In the genomic region with DNA sequence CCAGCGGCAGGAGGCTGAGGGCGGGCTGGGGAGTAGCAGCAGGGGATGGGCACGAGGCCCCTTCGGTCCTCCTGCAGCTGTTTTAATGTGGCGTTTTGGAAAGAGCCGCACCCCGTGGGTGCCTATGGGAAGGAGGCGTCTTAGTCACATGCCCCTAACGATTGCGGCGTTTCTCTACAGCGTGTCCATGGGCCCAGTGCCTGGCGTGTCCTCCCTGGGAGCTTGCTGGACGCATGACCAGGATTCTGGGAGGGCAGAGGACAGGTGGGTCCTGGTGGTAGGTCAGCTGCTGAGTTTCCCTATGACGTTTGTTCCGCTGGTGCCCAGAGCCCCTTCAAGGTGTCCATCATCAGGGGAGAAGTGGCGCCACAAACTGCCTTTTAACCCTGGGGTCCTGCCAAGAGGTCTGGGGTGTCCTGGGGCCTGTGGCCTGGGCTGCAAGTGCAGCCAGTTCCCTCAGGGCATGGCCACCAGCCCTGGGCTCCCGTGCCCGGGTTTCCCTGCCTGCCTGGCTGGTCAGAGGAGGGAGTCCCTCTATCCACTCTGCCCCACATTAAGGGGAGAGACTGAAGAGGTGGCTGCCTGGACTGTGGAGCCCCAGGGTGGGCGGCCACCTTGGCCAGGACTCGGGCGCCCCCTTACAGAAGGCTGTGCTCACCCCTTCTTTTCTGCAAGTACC, we compare ENCODE assay signal across 12 cellular contexts. TPM values are rescaled to one million over a fixed set of nuclear protein-coding genes. Genes with fewer than 3 reads are reported as not detected.
DNase-seq lines count a peak whose midpoint lies in the region; ATAC-seq and TF ChIP-seq lines count a peak whose summit lies in the region.
"Had no signal": no experiment of that assay in that cellular context is flagged by ENCODE, and none has a peak within 500 bp of the region (broad histone marks: within the 10 kb centered on the region; RNA-seq: fewer than 3 reads in every experiment).

No MANE protein-coding gene starts in this region.

- no peak overlapping the region for H2BK15ac ChIP-seq in H9 (ENCODE audit: low read depth, low read length)

- H3K27ac ChIP-seq in C4-2B (peak overlapping the region; percentile 74), H9 (ENCODE audit: insufficient read length, low read depth, low read length) (no peak overlapping the region)
- H3K27ac ChIP-seq: sigmoid colon had no signal

- H2BK20ac ChIP-seq in H9 (ENCODE audit: low read depth, low read length, poor library complexity, severe bottlenecking): no peak overlapping the region

- no peaks in the 10 kb centered on the region; the same call in none of the 2 replicates for H3K27me3 Mint-ChIP-seq in H9 (ENCODE audit: low read depth)
- H3K27me3 Mint-ChIP-seq in activated B cell treated with CpG ODN at 0.5 μM for 24 hours: no peaks in the 10 kb centered on the region

- no peak overlapping the region for H2BK12ac ChIP-seq in H9 (ENCODE audit: insufficient read length, low read depth, low read length)

- no peaks in the 10 kb centered on the region for H3K27me3 ChIP-seq in H9 (ENCODE audit: insufficient read depth, low read length)
- H3K27me3 ChIP-seq: sigmoid colon had no signal

- no peak overlapping the region for H3K4me2 ChIP-seq in H9 (ENCODE audit: insufficient read depth, insufficient read length, low read length)

- no peaks in the 10 kb centered on the region for H3K23me2 ChIP-seq in H9 (ENCODE audit: insufficient read length, low read depth, low read length, poor library complexity, severe bottlenecking)

- H3K36me3 ChIP-seq in mucosa of descending colon (ENCODE audit: low read depth): no peaks in the 10 kb centered on the region
- H3K36me3 ChIP-seq: sigmoid colon had no signal

- H3K79me2 ChIP-seq in H9 (ENCODE audit: insufficient read depth, low read length): no peaks in the 10 kb centered on the region

- H2AFZ ChIP-seq in H9 (ENCODE audit: low read length): no peak overlapping the region

- no peak overlapping the region for H4K91ac ChIP-seq in H9 (ENCODE audit: insufficient read length, low read depth, low read length)

- H3K4me3 ChIP-seq in mucosa of descending colon: no peak overlapping the region
- H3K4me3 ChIP-seq: sigmoid colon had no signal

- H3T11ph ChIP-seq in H9 (ENCODE audit: low read length): no peak overlapping the region

- H3K56ac ChIP-seq in H9 (ENCODE audit: insufficient read length, low read depth, low read length): no peak overlapping the region

- H3K14ac ChIP-seq in H9 (ENCODE audit: insufficient read depth, low read length): no peak overlapping the region

- H3K4me3 Mint-ChIP-seq in H9: no peak overlapping the region; a peak in 1 of 5 replicates
- H3K4me3 Mint-ChIP-seq in activated B cell treated with CpG ODN at 0.5 μM for 24 hours: no peak overlapping the region

- H3K36me3 Mint-ChIP-seq in H9 (ENCODE audit: insufficient read depth in 1 of 3, low read depth in 3 of 3): no peaks in the 10 kb centered on the region; a peak in 1 of 7 replicates
- H3K36me3 Mint-ChIP-seq in activated B cell treated with CpG ODN at 0.5 μM for 24 hours (ENCODE audit: low read depth): no peaks in the 10 kb centered on the region

- CTCF ChIA-PET in activated B cell treated with CpG ODN at 0.5 μM for 24 hours (lab: Charles Lee): interaction anchor here (1.0 to 1.5 kb wide), 6 partner anchors 11 to 239 kb away, joined by 3 to 6 read pairs (median 4); no protein-coding TSS in a partner anchor

- no peak overlapping the region for H3K18ac ChIP-seq in H9 (ENCODE audit: insufficient read length, low read depth, low read length)

- H3K4ac ChIP-seq in H9 (ENCODE audit: low read depth, low read length): no peak overlapping the region

- H3K23ac ChIP-seq in H9 (ENCODE audit: insufficient read length, low read depth, low read length): no peak overlapping the region

- no CpG with 5 or more reads among the region's 22 CpGs for WGBS in H9 (ENCODE audit: extremely low coverage, insufficient read length, low lambda C conversion rate)

- H2AK5ac ChIP-seq in H9 (ENCODE audit: insufficient read length, low read length): no peak overlapping the region

- H3K9me3 Mint-ChIP-seq in H9: no peaks in the 10 kb centered on the region; a peak in 1 of 5 replicates
- no peaks in the 10 kb centered on the region for H3K9me3 Mint-ChIP-seq in activated B cell treated with CpG ODN at 0.5 μM for 24 hours

- DNase-seq in H9: no peak
- no peak for DNase-seq in activated B cell treated with CpG ODN at 0.5 μM for 24 hours
- DNase-seq in mucosa of descending colon: peak in 2 of 3 donors; percentile 43 to 57
- no peak for DNase-seq in foreskin melanocyte
- DNase-seq in DMS79 (lab: John Stamatoyannopoulos, UW): no peak
- DNase-seq: activated CD4-positive, CD25-positive, alpha-beta regulatory T cell treated with anti-CD3 and anti-CD28 coated beads, Interleukin-2, amount 50 U/mL, for 72 hours; activated naive CD4-positive, alpha-beta T cell treated with Interleukin-2 at 50 U/mL for 16 hours; NCI-H1048; Right ventricle myocardium superior; sigmoid colon had no signal

- H4K5ac ChIP-seq in H9 (ENCODE audit: insufficient read length, low read depth, low read length): no peak overlapping the region

- no peaks in the 10 kb centered on the region for H3K9me3 ChIP-seq in H9 (ENCODE audit: control insufficient read depth, low read depth, low read length)
- H3K9me3 ChIP-seq in mucosa of descending colon: no peaks in the 10 kb centered on the region
- H3K9me3 ChIP-seq: sigmoid colon had no signal

- POLR2A ChIA-PET in activated B cell treated with CpG ODN at 0.5 μM for 24 hours (lab: Charles Lee): interaction anchor here (0.6 to 4.0 kb wide), 6 partner anchors 11 to 53 kb away, joined by 3 to 40 read pairs (median 4); a partner anchor contains a TSS

- H3K9ac ChIP-seq in H9 (ENCODE audit: extremely low read depth, insufficient read length, low read length): no peak overlapping the region

- H4K20me1 ChIP-seq in H9 (ENCODE audit: control insufficient read depth, insufficient read depth, insufficient read length): peaks cover 5% of the 10 kb centered on the region

- no peak overlapping the region for H2BK120ac ChIP-seq in H9 (ENCODE audit: low read depth, low read length, poor library complexity, severe bottlenecking)

- no peak overlapping the region for H4K8ac ChIP-seq in H9 (replicated peaks; ENCODE audit: insufficient read length, low read depth, low read length)

- no peaks in the 10 kb centered on the region for H3K79me1 ChIP-seq in H9 (ENCODE audit: insufficient read depth, low read depth, low read length, poor library complexity, severe bottlenecking)

- H2BK5ac ChIP-seq in H9 (ENCODE audit: insufficient read length, low read length): no peak overlapping the region

- H3K27ac Mint-ChIP-seq in H9 (peak overlapping the region in 2 of 3 experiments; percentile 43 to 78; a peak in 2 of 7 replicates), activated B cell treated with CpG ODN at 0.5 μM for 24 hours (peak overlapping the region; percentile 4)

- H3K4me1 ChIP-seq in H9 (ENCODE audit: insufficient read depth, low read length) (peaks cover 4% of the 10 kb centered on the region; the same call in 1 of the 2 replicates), mucosa of descending colon (ENCODE audit: low read depth) (peaks cover 25% of the 10 kb centered on the region)

- TF ChIP-seq CTCF in C4-2B (conservative IDR thresholded peaks at IDR 0.05) (no peak), H9 (conservative IDR thresholded peaks at IDR 0.05) (no peak), activated B cell treated with CpG ODN at 0.5 μM for 24 hours (IDR thresholded peaks at IDR 0.05) (no peak), mucosa of descending colon (IDR thresholded peaks at IDR 0.05) (no peak)

- ATAC-seq in activated B cell treated with CpG ODN at 0.5 μM for 24 hours (ENCODE audit: low read depth): no peak
- ATAC-seq in mucosa of descending colon: no peak
- ATAC-seq in GM18498 (IDR thresholded peaks at IDR 0.05; ENCODE audit: unreplicated experiment): no peak

- intact Hi-C loops in activated B cell treated with CpG ODN at 0.5 μM for 24 hours (cut with micrococcal nuclease): loop anchor here (1.0 kb wide), 2 partner anchors 49 to 57 kb away; no protein-coding TSS in a partner anchor
- intact Hi-C loops in mucosa of descending colon (cut with DNase I, micrococcal nuclease): no loop called here

- H3K4me1 Mint-ChIP-seq in H9 (peaks cover 18 to 34% of the 10 kb centered on the region in 2 experiments), activated B cell treated with CpG ODN at 0.5 μM for 24 hours (peaks cover 42% of the 10 kb centered on the region)

RNA-seq across cellular contexts. Expression of a gene that starts 48.7 kb away (rescaled TPM):
- total RNA-seq in H9 (2021): 9.5 and 10.0 TPM in 2 replicates
- 12.8 and 13.4 TPM in 2 replicates for total RNA-seq in activated B cell treated with CpG ODN at 0.5 μM for 24 hours
- total RNA-seq in mucosa of descending colon: 10 to 100 TPM; 37.7 to 55.6 (median 41.7) TPM

Comparison
In these comparisons a context has a peak if more than half of its experiments do, and no peak if none do; other contexts are left out.
1. DNase-seq: peak in mucosa of descending colon (2 of 3); none in H9 (single experiment), activated B cell treated with CpG ODN at 0.5 μM for 24 hours (single experiment), foreskin melanocyte (single experiment) and DMS79 (single experiment).